In the genomic region with DNA sequence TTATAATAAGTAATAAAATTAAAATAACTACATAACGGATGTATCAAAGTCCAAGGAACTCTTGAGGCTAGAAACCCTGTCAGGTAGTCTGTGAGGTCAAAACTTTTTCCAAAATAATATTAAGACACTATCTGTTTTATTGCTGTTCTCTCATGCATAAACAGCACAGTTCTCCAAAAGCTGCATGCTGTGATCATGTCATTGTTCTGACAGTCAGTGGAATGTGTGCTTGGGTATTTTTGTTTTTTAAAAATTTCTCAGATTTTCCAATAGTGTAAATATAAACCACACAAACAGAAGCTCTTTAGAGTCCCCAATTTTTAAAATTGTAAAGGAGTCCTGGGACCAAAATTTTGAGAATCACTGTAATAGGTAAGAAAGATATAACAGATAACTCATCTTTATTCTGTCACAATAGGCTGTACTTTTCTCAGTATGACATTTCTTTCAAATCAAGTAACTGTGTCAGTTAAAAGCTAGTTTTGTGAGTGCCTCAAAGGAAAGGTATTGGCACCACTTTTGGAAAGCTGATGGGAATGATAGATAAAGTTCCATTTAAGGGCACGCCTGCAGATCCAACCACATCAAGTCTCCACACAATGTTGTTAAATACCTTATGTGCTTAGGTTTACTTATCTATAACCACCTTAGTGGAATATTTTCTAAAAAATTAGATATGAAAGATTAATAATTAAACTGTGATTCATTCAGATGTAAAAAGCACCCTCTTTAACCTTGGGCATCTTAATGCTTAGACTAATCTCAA, we compare ENCODE assay signal across 20 cellular contexts.
"Had no signal": no experiment of that assay in that cellular context is flagged by ENCODE, and none has a peak within 500 bp of the region (broad histone marks: within the 10 kb centered on the region; RNA-seq: fewer than 3 reads in every experiment).

No MANE protein-coding gene starts in this region.

- H3K36me3 ChIP-seq: thoracic aorta had no signal

- H3K27me3 ChIP-seq: foreskin keratinocyte, stomach, transverse colon had no signal

- H3K9me3 ChIP-seq: psoas muscle, stomach, thoracic aorta, transverse colon had no signal

- H3K4me3 ChIP-seq: coronary artery, lung, psoas muscle, stomach, thoracic aorta, transverse colon had no signal

- H3K27ac ChIP-seq: coronary artery, foreskin keratinocyte, psoas muscle, stomach, thoracic aorta, transverse colon had no signal

- H3K4me1 ChIP-seq: psoas muscle, transverse colon had no signal

- FAIRE-seq: endothelial cell of umbilical vein, kidney had no signal

- DNase-seq: effector CD4-positive, alpha-beta T cell; endodermal cell; erythroblast; foreskin keratinocyte; kidney; left colon; left ventricle myocardium superior; mesenchymal stem cell; naive B cell; psoas muscle; stimulated activated CD4-positive, alpha-beta T cell treated with anti-CD3 and anti-CD28 coated beads, Interleukin-2, amount 100 ng/mL, for 24 hours; stimulated activated CD4-positive, alpha-beta T cell treated with anti-CD3 and anti-CD28 coated beads, Interleukin-4, amount 100 ng/mL, for 4 hours; stimulated activated naive B cell treated with anti-CD40 and anti-IgM and Interleukin-4, amounts not matched to agents 10 μg/mL and 1 μg/mL and 100 μg/mL, for 72 hours; stomach; substantia nigra; transverse colon had no signal
